ENCODE assay signal across 27 cellular contexts in the genomic region with DNA sequence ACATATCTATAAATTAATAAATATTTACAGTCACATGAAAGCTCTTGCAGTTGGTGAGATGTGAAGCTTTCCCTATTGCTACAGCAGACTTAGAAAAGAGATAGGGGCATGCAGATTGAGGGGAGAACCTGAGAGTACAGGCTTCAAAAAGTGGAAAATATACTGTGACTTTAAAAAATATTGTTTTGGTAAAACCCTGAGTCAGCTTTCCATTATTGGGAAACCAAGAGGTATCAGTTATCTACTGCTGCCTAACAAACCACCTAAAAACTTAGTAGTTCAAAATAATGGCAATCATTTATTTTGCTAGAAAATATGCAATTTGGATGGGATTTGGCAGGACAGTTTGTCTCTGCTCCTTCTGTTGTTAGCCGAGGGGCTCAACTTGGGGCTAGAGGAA.
"Had no signal": no experiment of that assay in that cellular context is flagged by ENCODE, and none has a peak within 500 bp of the region (broad histone marks: within the 10 kb centered on the region; RNA-seq: fewer than 3 reads in every experiment).

No MANE protein-coding gene starts in this region.

- H3K9me3 ChIP-seq: stomach, suprapubic skin, testis, thoracic aorta, thyroid gland, tibial artery, tibial nerve, transverse colon, upper lobe of left lung, upper lobe of right lung, uterus, vagina had no signal

- H3K36me3 ChIP-seq: stomach, suprapubic skin, thoracic aorta, thyroid gland, tibial artery, tibial nerve, transverse colon, upper lobe of left lung, upper lobe of right lung, uterus, vagina had no signal

- H3K4me3 ChIP-seq: stomach, suprapubic skin, testis, thoracic aorta, thyroid gland, tibial artery, tibial nerve, transverse colon, upper lobe of left lung, upper lobe of right lung, uterus, vagina had no signal

- H3K27ac ChIP-seq: stomach, suprapubic skin, testis, thoracic aorta, thyroid gland, tibial artery, tibial nerve, transverse colon, upper lobe of left lung, upper lobe of right lung, uterus, vagina had no signal

- H3K4me1 ChIP-seq: stomach, suprapubic skin, testis, thyroid gland, tibial nerve, transverse colon, upper lobe of left lung, upper lobe of right lung, uterus, vagina had no signal

- FAIRE-seq: urothelium cell line had no signal

- H3K27me3 ChIP-seq: suprapubic skin, testis, thyroid gland, tibial artery, transverse colon, upper lobe of left lung, upper lobe of right lung, uterus, vagina had no signal

- DNase-seq: stimulated activated CD4-positive, alpha-beta T cell treated with anti-CD3 and anti-CD28 coated beads, Interleukin-2, amount 100 ng/mL, for 48 hours; stimulated activated CD4-positive, alpha-beta T cell treated with anti-CD3 and anti-CD28 coated beads, Interleukin-4, amount 100 ng/mL, for 1 hour; stimulated activated CD4-positive, alpha-beta T cell treated with anti-CD3 and anti-CD28 coated beads, Interleukin-4, amount 100 ng/mL, for 24 hours; stimulated activated CD4-positive, alpha-beta T cell treated with anti-CD3 and anti-CD28 coated beads, Interleukin-4, amount 100 ng/mL, for 4 hours; stimulated activated CD8-positive, alpha-beta memory T cell treated with anti-CD3 and anti-CD28 coated beads, Interleukin-4, amount 100 ng/mL, for 48 hours; stimulated activated naive B cell treated with anti-CD40 and anti-IgM and Interleukin-4, amounts not matched to agents 10 μg/mL and 1 μg/mL and 100 μg/mL, for 72 hours; stimulated activated naive CD4-positive, alpha-beta T cell; stimulated activated naive CD4-positive, alpha-beta T cell treated with Interleukin-2 at 50 U/mL for 16 hours; stimulated activated naive CD8-positive, alpha-beta T cell treated with anti-CD3 and anti-CD28 coated beads, Interleukin-15, amount 100 ng/mL, for 72 hours; stimulated activated naive CD8-positive, alpha-beta T cell treated with anti-CD3 and anti-CD28 coated beads, Interleukin-15, Interleukin-2, amounts not matched to agents 100 U/mL and 50 U/mL, for 24 hours; stomach; substantia nigra; testis; thyroid gland; tibial artery; transverse colon; trophoblast cell; upper lobe of left lung; upper lobe of right lung; uterus had no signal

- ATAC-seq: stimulated activated effector memory CD8-positive, alpha-beta T cell treated with anti-CD3 and anti-CD28 coated beads, Interleukin-12 subunit alpha, Interleukin-12 subunit beta, amount 100 ng/mL, for 72 hours; stimulated activated memory B cell treated with anti-CD40 and anti-IgM and Interleukin-4, amounts not matched to agents 10 μg/mL and 1 μg/mL and 100 μg/mL, for 72 hours; stimulated activated naive B cell treated with anti-CD40 and anti-IgM and Interleukin-4, amounts not matched to agents 10 μg/mL and 1 μg/mL and 100 μg/mL, for 72 hours; stimulated activated naive CD8-positive, alpha-beta T cell treated with anti-CD3 and anti-CD28 coated beads, Interleukin-15, amount 100 ng/mL, for 72 hours; stimulated activated naive CD8-positive, alpha-beta T cell treated with anti-CD3 and anti-CD28 coated beads, Interleukin-15, Interleukin-2, amounts not matched to agents 100 U/mL and 50 U/mL, for 24 hours; upper lobe of right lung had no signal
